ENCODE assay signal across 2 cellular contexts in the genomic region with DNA sequence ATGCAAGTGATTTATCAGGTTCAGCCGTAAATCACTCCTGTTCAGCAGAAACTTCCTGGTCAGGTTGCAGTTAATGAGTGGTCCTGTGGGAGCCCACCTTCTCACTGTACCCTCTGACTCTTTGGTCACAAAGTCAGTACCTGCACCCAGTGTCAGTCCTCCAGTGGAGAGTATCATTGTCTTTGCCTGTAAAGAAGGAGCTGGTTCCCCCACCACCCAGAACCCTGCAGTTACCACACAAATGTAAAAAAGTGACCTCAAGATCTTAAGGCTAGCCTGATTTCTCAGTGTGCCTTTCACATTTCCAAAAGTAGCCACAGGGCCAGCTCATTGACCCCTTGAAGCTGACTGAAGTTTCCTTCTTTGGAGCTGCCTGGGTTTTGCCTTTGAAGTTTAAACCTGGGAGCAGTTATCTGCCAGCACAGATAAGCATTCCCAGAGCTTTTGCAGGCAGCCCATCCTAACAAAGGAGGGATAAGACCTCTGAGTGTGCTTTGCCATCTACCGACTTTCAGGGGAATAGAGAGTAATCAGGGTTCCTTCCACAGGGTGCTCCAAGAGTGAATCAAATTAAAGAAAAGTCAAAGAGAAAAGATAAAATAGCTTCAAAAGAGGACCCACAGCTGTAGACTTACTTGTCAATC.
TF ChIP-seq lines count a peak whose summit lies in the region.

No MANE protein-coding gene starts in this region.

TF ChIP-seq in HepG2, 621 proteins besides CTCF, POLR2A, EP300 and RAD21:
- TF ChIP-seq, protein P1, sequence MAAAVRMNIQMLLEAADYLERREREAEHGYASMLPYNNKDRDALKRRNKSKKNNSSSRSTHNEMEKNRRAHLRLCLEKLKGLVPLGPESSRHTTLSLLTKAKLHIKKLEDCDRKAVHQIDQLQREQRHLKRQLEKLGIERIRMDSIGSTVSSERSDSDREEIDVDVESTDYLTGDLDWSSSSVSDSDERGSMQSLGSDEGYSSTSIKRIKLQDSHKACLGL (CRISPR knock-in tag; IDR thresholded peaks at IDR 0.05) = no peak
- TF ChIP-seq FOSL2 (CRISPR knock-in tag; IDR thresholded peaks at IDR 0.05) (no peak), PHF8 (CRISPR knock-in tag; IDR thresholded peaks at IDR 0.05) (no peak), ZNF781 (CRISPR knock-in tag; IDR thresholded peaks at IDR 0.05; ENCODE audit: borderline replicate concordance, not compliant biosample characterization) (no peak), RFX5 (IDR thresholded peaks at IDR 0.05; ENCODE audit: low read depth, low read length) (no peak), ZNF121 (CRISPR knock-in tag; IDR thresholded peaks at IDR 0.05) (no peak), ZSCAN20 (CRISPR knock-in tag; IDR thresholded peaks at IDR 0.05; ENCODE audit: borderline replicate concordance) (no peak), RBAK (CRISPR knock-in tag; IDR thresholded peaks at IDR 0.05) (no peak), FOXP1 (IDR thresholded peaks at IDR 0.05) (no peak), FOXP1 (CRISPR knock-in tag; IDR thresholded peaks at IDR 0.05) (no peak), SRSF4 (IDR thresholded peaks at IDR 0.05; ENCODE audit: low read depth, low read length, poor library complexity, severe bottlenecking) (no peak), ZNF207 (IDR thresholded peaks at IDR 0.05; ENCODE audit: borderline replicate concordance) (no peak), SP140L (CRISPR knock-in tag; IDR thresholded peaks at IDR 0.05; ENCODE audit: borderline replicate concordance) (no peak), ZFY (CRISPR knock-in tag; IDR thresholded peaks at IDR 0.05) (no peak), ZNF891 (CRISPR knock-in tag; IDR thresholded peaks at IDR 0.05) (no peak)
- TF ChIP-seq, protein P2, sequence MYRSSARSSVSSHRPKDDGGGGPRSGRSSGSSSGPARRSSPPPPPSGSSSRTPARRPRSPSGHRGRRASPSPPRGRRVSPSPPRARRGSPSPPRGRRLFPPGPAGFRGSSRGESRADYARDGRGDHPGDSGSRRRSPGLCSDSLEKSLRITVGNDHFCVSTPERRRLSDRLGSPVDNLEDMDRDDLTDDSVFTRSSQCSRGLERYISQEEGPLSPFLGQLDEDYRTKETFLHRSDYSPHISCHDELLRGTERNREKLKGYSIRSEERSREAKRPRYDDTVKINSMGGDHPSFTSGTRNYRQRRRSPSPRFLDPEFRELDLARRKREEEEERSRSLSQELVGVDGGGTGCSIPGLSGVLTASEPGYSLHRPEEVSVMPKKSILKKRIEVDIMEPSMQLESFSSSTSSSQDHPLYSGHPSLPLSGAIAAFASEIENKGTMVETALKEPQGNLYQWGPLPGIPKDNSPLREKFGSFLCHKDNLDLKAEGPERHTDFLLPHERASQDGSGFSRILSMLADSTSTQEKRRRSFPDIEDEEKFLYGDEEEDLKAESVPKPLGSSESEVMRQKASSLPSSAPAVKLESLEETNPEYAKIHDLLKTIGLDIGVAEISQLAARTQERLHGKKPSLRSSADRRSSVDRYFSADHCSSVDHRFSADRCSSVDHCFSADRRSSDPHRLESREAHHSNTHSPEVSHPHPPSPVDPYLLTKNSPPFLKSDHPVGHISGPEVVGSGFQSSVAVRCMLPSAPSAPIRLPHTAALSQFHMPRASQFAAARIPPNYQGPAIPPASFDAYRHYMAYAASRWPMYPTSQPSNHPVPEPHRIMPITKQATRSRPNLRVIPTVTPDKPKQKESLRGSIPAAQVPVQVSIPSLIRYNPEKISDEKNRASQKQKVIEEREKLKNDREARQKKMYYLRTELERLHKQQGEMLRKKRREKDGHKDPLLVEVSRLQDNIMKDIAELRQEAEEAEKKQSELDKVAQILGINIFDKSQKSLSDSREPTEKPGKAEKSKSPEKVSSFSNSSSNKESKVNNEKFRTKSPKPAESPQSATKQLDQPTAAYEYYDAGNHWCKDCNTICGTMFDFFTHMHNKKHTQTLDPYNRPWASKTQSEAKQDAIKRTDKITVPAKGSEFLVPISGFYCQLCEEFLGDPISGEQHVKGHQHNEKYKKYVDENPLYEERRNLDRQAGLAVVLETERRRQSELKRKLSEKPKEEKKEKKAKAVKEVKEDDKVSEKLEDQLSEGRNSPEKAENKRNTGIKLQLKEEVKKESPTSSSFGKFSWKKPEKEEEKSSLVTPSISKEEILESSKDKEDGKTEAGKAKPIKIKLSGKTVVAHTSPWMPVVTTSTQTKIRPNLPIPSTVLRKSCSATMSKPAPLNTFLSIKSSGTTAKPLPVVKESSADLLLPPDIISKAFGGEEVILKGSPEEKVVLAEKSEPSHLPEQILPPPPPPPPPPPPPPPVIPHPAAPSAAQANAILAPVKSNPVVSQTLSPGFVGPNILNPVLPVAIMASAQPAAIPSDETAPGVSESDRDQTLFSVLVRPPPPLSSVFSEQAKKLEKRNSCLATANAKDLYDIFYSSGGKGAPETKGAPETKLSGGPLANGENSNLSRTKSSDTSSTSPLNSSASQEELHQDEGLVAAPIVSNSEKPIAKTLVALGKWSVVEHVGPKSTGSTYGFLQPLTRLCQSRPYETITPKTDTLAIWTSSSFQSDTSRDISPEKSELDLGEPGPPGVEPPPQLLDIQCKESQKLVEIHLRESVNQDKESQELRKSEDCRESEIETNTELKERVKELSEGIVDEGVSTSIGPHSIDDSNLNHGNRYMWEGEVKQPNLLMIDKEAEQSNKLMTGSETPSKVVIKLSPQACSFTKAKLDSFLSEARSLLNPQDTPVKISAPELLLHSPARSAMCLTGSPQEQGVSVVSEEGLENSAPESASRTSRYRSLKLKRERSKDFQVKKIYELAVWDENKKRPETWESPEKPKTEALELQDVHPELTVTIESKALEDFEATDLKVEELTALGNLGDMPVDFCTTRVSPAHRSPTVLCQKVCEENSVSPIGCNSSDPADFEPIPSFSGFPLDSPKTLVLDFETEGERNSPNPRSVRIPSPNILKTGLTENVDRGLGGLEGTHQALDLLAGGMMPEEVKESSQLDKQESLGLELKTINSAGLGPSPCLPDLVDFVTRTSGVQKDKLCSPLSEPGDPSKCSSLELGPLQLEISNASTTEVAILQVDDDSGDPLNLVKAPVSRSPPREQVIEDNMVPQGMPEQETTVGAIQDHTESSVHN (CRISPR knock-in tag; IDR thresholded peaks at IDR 0.05) = no peak
- TF ChIP-seq, protein P3, sequence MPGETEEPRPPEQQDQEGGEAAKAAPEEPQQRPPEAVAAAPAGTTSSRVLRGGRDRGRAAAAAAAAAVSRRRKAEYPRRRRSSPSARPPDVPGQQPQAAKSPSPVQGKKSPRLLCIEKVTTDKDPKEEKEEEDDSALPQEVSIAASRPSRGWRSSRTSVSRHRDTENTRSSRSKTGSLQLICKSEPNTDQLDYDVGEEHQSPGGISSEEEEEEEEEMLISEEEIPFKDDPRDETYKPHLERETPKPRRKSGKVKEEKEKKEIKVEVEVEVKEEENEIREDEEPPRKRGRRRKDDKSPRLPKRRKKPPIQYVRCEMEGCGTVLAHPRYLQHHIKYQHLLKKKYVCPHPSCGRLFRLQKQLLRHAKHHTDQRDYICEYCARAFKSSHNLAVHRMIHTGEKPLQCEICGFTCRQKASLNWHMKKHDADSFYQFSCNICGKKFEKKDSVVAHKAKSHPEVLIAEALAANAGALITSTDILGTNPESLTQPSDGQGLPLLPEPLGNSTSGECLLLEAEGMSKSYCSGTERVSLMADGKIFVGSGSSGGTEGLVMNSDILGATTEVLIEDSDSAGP (CRISPR knock-in tag; IDR thresholded peaks at IDR 0.05; ENCODE audit: borderline replicate concordance) = no peak

TF ChIP-seq in HEK293T, 16 proteins besides CTCF, POLR2A, EP300 and RAD21 (continued from another document):
- TF ChIP-seq HDGF (IDR thresholded peaks at IDR 0.05; ENCODE audit: borderline replicate concordance) = no peak
- no peak for TF ChIP-seq ZNF384 (IDR thresholded peaks at IDR 0.05)
- TF ChIP-seq CTBP1 (IDR thresholded peaks at IDR 0.05; ENCODE audit: borderline replicate concordance) = no peak
- TF ChIP-seq L3MBTL2 (conservative IDR thresholded peaks at IDR 0.05) = no peak
- TF ChIP-seq FOXA1 (IDR thresholded peaks at IDR 0.05) = no peak
- TF ChIP-seq FOXK2 (IDR thresholded peaks at IDR 0.05) = no peak
- no peak for TF ChIP-seq TARDBP (IDR thresholded peaks at IDR 0.05)
- TF ChIP-seq, protein P4, sequence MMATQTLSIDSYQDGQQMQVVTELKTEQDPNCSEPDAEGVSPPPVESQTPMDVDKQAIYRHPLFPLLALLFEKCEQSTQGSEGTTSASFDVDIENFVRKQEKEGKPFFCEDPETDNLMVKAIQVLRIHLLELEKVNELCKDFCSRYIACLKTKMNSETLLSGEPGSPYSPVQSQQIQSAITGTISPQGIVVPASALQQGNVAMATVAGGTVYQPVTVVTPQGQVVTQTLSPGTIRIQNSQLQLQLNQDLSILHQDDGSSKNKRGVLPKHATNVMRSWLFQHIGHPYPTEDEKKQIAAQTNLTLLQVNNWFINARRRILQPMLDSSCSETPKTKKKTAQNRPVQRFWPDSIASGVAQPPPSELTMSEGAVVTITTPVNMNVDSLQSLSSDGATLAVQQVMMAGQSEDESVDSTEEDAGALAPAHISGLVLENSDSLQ (IDR thresholded peaks at IDR 0.05) = no peak
- TF ChIP-seq SUZ12 (IDR thresholded peaks at IDR 0.05) = no peak
- TF ChIP-seq ELF4 (IDR thresholded peaks at IDR 0.05) = no peak
- no peak for TF ChIP-seq LEF1 (IDR thresholded peaks at IDR 0.05; ENCODE audit: borderline replicate concordance)
